15 cellular contexts compared by ENCODE assay signal in genomic region chrX:153763298-153763932, GRCh38. TPM values are rescaled to one million over a fixed set of nuclear protein-coding genes. Genes with fewer than 3 reads are reported as not detected.
A peak's percentile ranks its signal among the peaks of the same experiment; 100 is the strongest.
DNase-seq lines count a peak whose midpoint lies in the region; ATAC-seq, FAIRE-seq and TF ChIP-seq lines count a peak whose summit lies in the region.
"Had no signal": no experiment of that assay in that cellular context is flagged by ENCODE, and none has a peak within 500 bp of the region (broad histone marks: within the 10 kb centered on the region; RNA-seq: fewer than 3 reads in every experiment).

No MANE protein-coding gene starts in this region.

- no peaks in the 10 kb centered on the region for H3K9me3 ChIP-seq in small intestine (ENCODE audit: control insufficient read depth, low read depth)
- H3K9me3 ChIP-seq: heart right ventricle, SJCRH30 had no signal

- DNase-seq in activated CD8-positive, alpha-beta memory T cell treated with anti-CD3 and anti-CD28 coated beads, Interleukin-2, amount 50 U/mL, for 4 hours = peak; percentile 14
- no peak for DNase-seq in activated CD8-positive, alpha-beta memory T cell treated with anti-CD3 and anti-CD28 coated beads, Interleukin-2, amount 10 ng/mL, durations not matched to agents 7 days and 5 days
- DNase-seq in HFFc6 (no peak), small intestine (no peak), NCI-H1092 treated with DMSO at 0.1 percent for 48 hours (lab: John Stamatoyannopoulos, UW) (no peak)
- no peak for DNase-seq in effector memory CD8-positive, alpha-beta T cell
- DNase-seq in naive thymus-derived CD8-positive, alpha-beta T cell = no peak

- no peak for TF ChIP-seq CTCF in HFFc6 (IDR thresholded peaks at IDR 0.05)

- no peaks in the 10 kb centered on the region for H3K36me3 Mint-ChIP-seq in activated CD8-positive, alpha-beta memory T cell treated with anti-CD3 and anti-CD28 coated beads, Interleukin-2, amount 10 ng/mL, durations not matched to agents 7 days and 5 days
- no peaks in the 10 kb centered on the region for H3K36me3 Mint-ChIP-seq in HFFc6 (ENCODE audit: low read depth)
- H3K36me3 Mint-ChIP-seq in effector memory CD8-positive, alpha-beta T cell (ENCODE audit: insufficient read depth) = no peaks in the 10 kb centered on the region
- H3K36me3 Mint-ChIP-seq in stimulated activated memory B cell treated with anti-CD40 and anti-IgM and Interleukin-4, amounts not matched to agents 10 μg/mL and 1 μg/mL and 100 μg/mL, for 72 hours = no peaks in the 10 kb centered on the region
- no peaks in the 10 kb centered on the region for H3K36me3 Mint-ChIP-seq in naive thymus-derived CD8-positive, alpha-beta T cell
- H3K36me3 Mint-ChIP-seq: mesothelial cell of epicardium, T-cell had no signal

- no peak overlapping the region for H3K4me3 Mint-ChIP-seq in activated CD8-positive, alpha-beta memory T cell treated with anti-CD3 and anti-CD28 coated beads, Interleukin-2, amount 10 ng/mL, durations not matched to agents 7 days and 5 days
- peak overlapping the region; percentile 87; the same call in 1 of the 2 replicates for H3K4me3 Mint-ChIP-seq in HFFc6
- H3K4me3 Mint-ChIP-seq in effector memory CD8-positive, alpha-beta T cell = no peak overlapping the region
- no peak overlapping the region for H3K4me3 Mint-ChIP-seq in stimulated activated memory B cell treated with anti-CD40 and anti-IgM and Interleukin-4, amounts not matched to agents 10 μg/mL and 1 μg/mL and 100 μg/mL, for 72 hours
- peak overlapping the region in 1 of 10 donors; percentile 58 for H3K4me3 Mint-ChIP-seq in naive thymus-derived CD8-positive, alpha-beta T cell
- H3K4me3 Mint-ChIP-seq: activated CD4-positive, alpha-beta T cell treated with anti-CD3 and anti-CD28 coated beads, Interleukin-2, amount 10 ng/mL, durations not matched to agents 7 days and 5 days; nephron; T-cell had no signal

- H3K27ac ChIP-seq in small intestine (ENCODE audit: low read depth in 1 of 2, low read length in 1 of 2) = no peak overlapping the region
- H3K27ac ChIP-seq: cardiac muscle cell, SJCRH30 had no signal

- H3K9me3 Mint-ChIP-seq in activated CD8-positive, alpha-beta memory T cell treated with anti-CD3 and anti-CD28 coated beads, Interleukin-2, amount 10 ng/mL, durations not matched to agents 7 days and 5 days (ENCODE audit: low read depth) = no peaks in the 10 kb centered on the region
- no peaks in the 10 kb centered on the region for H3K9me3 Mint-ChIP-seq in HFFc6
- H3K9me3 Mint-ChIP-seq in effector memory CD8-positive, alpha-beta T cell = no peaks in the 10 kb centered on the region
- no peaks in the 10 kb centered on the region for H3K9me3 Mint-ChIP-seq in stimulated activated memory B cell treated with anti-CD40 and anti-IgM and Interleukin-4, amounts not matched to agents 10 μg/mL and 1 μg/mL and 100 μg/mL, for 72 hours
- H3K9me3 Mint-ChIP-seq in naive thymus-derived CD8-positive, alpha-beta T cell = no peaks in the 10 kb centered on the region
- H3K9me3 Mint-ChIP-seq: activated CD4-positive, alpha-beta T cell treated with anti-CD3 and anti-CD28 coated beads, Interleukin-2, amount 10 ng/mL, durations not matched to agents 7 days and 5 days; mesothelial cell of epicardium; T-cell had no signal

- H3K4me1 ChIP-seq in small intestine (ENCODE audit: control insufficient read depth in 2 of 2, insufficient read depth in 1 of 2, low read depth in 1 of 2, low read length in 1 of 2) = no peaks in the 10 kb centered on the region

- POLR2A ChIA-PET in naive thymus-derived CD8-positive, alpha-beta T cell (lab: Charles Lee) = no interaction called here

- no peak for ATAC-seq in activated CD8-positive, alpha-beta memory T cell treated with anti-CD3 and anti-CD28 coated beads, Interleukin-2, amount 10 ng/mL, durations not matched to agents 7 days and 5 days
- peak; percentile 22 for ATAC-seq in effector memory CD8-positive, alpha-beta T cell (replicated peaks)
- no peak for ATAC-seq in stimulated activated memory B cell treated with anti-CD40 and anti-IgM and Interleukin-4, amounts not matched to agents 10 μg/mL and 1 μg/mL and 100 μg/mL, for 72 hours
- ATAC-seq in naive thymus-derived CD8-positive, alpha-beta T cell = no peak

- no peak overlapping the region for H3K27ac Mint-ChIP-seq in activated CD8-positive, alpha-beta memory T cell treated with anti-CD3 and anti-CD28 coated beads, Interleukin-2, amount 10 ng/mL, durations not matched to agents 7 days and 5 days
- no peak overlapping the region for H3K27ac Mint-ChIP-seq in HFFc6
- H3K27ac Mint-ChIP-seq in effector memory CD8-positive, alpha-beta T cell = no peak overlapping the region
- peak overlapping the region; percentile 32 for H3K27ac Mint-ChIP-seq in stimulated activated memory B cell treated with anti-CD40 and anti-IgM and Interleukin-4, amounts not matched to agents 10 μg/mL and 1 μg/mL and 100 μg/mL, for 72 hours
- H3K27ac Mint-ChIP-seq in naive thymus-derived CD8-positive, alpha-beta T cell = no peak overlapping the region
- H3K27ac Mint-ChIP-seq: activated CD4-positive, alpha-beta T cell treated with anti-CD3 and anti-CD28 coated beads, Interleukin-2, amount 10 ng/mL, durations not matched to agents 7 days and 5 days; mesothelial cell of epicardium; nephron; T-cell had no signal

- no peaks in the 10 kb centered on the region for H3K27me3 ChIP-seq in small intestine (ENCODE audit: control insufficient read depth in 2 of 2, insufficient read depth in 2 of 2, low read length in 2 of 2)
- H3K27me3 ChIP-seq: cardiac muscle cell, SJCRH30 had no signal

- no peak overlapping the region for H3K4me3 ChIP-seq in small intestine (ENCODE audit: low read depth in 1 of 2, low read length in 2 of 2)
- H3K4me3 ChIP-seq: cardiac muscle cell, SJCRH30 had no signal

- WGBS in small intestine, 3 donors = 70 to 86% (median 74%) methylated on average over 12 to 18 of the region's 18 CpGs

- H3K36me3 ChIP-seq in small intestine (ENCODE audit: control insufficient read depth in 2 of 2, insufficient read depth in 2 of 2, low read length in 2 of 2) = no peaks in the 10 kb centered on the region
- H3K36me3 ChIP-seq: cardiac muscle cell, heart right ventricle, SJCRH30 had no signal

- H3K27me3 Mint-ChIP-seq in activated CD8-positive, alpha-beta memory T cell treated with anti-CD3 and anti-CD28 coated beads, Interleukin-2, amount 10 ng/mL, durations not matched to agents 7 days and 5 days = no peaks in the 10 kb centered on the region
- no peaks in the 10 kb centered on the region for H3K27me3 Mint-ChIP-seq in HFFc6 (ENCODE audit: insufficient read depth)
- no peaks in the 10 kb centered on the region for H3K27me3 Mint-ChIP-seq in effector memory CD8-positive, alpha-beta T cell
- no peaks in the 10 kb centered on the region for H3K27me3 Mint-ChIP-seq in stimulated activated memory B cell treated with anti-CD40 and anti-IgM and Interleukin-4, amounts not matched to agents 10 μg/mL and 1 μg/mL and 100 μg/mL, for 72 hours
- no peaks in the 10 kb centered on the region for H3K27me3 Mint-ChIP-seq in naive thymus-derived CD8-positive, alpha-beta T cell
- H3K27me3 Mint-ChIP-seq: activated CD4-positive, alpha-beta T cell treated with anti-CD3 and anti-CD28 coated beads, Interleukin-2, amount 10 ng/mL, durations not matched to agents 7 days and 5 days had no signal

- FAIRE-seq in small intestine (lab: Jason Lieb, UNC) = no peak

- peaks cover 5% of the 10 kb centered on the region for H3K4me1 Mint-ChIP-seq in activated CD8-positive, alpha-beta memory T cell treated with anti-CD3 and anti-CD28 coated beads, Interleukin-2, amount 10 ng/mL, durations not matched to agents 7 days and 5 days
- H3K4me1 Mint-ChIP-seq in HFFc6 (ENCODE audit: low read depth) = peaks cover 7% of the 10 kb centered on the region; the same call in 1 of the 2 replicates
- H3K4me1 Mint-ChIP-seq in effector memory CD8-positive, alpha-beta T cell (ENCODE audit: low read depth in 2 of 2) = peaks cover 4 to 9% of the 10 kb centered on the region in 2 donors
- peaks cover 24% of the 10 kb centered on the region for H3K4me1 Mint-ChIP-seq in stimulated activated memory B cell treated with anti-CD40 and anti-IgM and Interleukin-4, amounts not matched to agents 10 μg/mL and 1 μg/mL and 100 μg/mL, for 72 hours
- H3K4me1 Mint-ChIP-seq in naive thymus-derived CD8-positive, alpha-beta T cell = peaks cover 8 to 22% (median 19%) of the 10 kb centered on the region in 4 donors

- CTCF ChIA-PET in activated CD8-positive, alpha-beta memory T cell treated with anti-CD3 and anti-CD28 coated beads, Interleukin-2, amount 10 ng/mL, durations not matched to agents 7 days and 5 days (lab: Charles Lee) = interaction anchor here (0.6 to 1.8 kb wide), 13 partner anchors 9 to 207 kb away, joined by 3 to 10 read pairs (median 3); partner anchors contain the start of genes IDH3G, RENBP, SLC6A8 and SSR4

RNA-seq across cellular contexts. Expression of gene PLXNB3, which starts 0.6 kb away (rescaled TPM):
- under 1 TPM; 0.42 to 0.50 TPM for total RNA-seq in activated CD8-positive, alpha-beta memory T cell treated with anti-CD3 and anti-CD28 coated beads, Interleukin-2, amount 10 ng/mL, durations not matched to agents 7 days and 5 days
- 10 to 100 TPM; 13.2 to 33.4 (median 15.8) TPM for total RNA-seq in HFFc6 (2021; fragmentation: NEBNext Ultra II Directional; extraction: Animal tissue kit (Norgen Biotek cat#: 25700))
- 1 to 10 TPM in 1 of 3 donors, under 1 TPM in 1, not detected in 1; 0.54 to 1.6 TPM for polyA plus RNA-seq in small intestine
- under 1 TPM; 0.34 to 0.41 TPM for total RNA-seq in naive thymus-derived CD8-positive, alpha-beta T cell
- polyA plus RNA-seq in naive thymus-derived CD8-positive, alpha-beta T cell = not detected

RNA-seq across cellular contexts. Expression of gene SRPK3, which starts 17.4 kb away (rescaled TPM):
- total RNA-seq in activated CD8-positive, alpha-beta memory T cell treated with anti-CD3 and anti-CD28 coated beads, Interleukin-2, amount 10 ng/mL, durations not matched to agents 7 days and 5 days = not detected
- under 1 TPM; 0.14 to 0.51 (median 0.27) TPM for total RNA-seq in HFFc6 (2021; fragmentation: NEBNext Ultra II Directional; extraction: Animal tissue kit (Norgen Biotek cat#: 25700))
- polyA plus RNA-seq in small intestine = under 1 TPM in 2 of 3 donors, not detected in 1; 0.15 to 0.27 TPM
- total RNA-seq in naive thymus-derived CD8-positive, alpha-beta T cell = not detected
- polyA plus RNA-seq in naive thymus-derived CD8-positive, alpha-beta T cell = not detected
- total RNA-seq: activated CD4-positive, alpha-beta T cell treated with anti-CD3 and anti-CD28 coated beads, Interleukin-2, amount 10 ng/mL, durations not matched to agents 7 days and 5 days; cardiac muscle cell; mesothelial cell of epicardium; T-cell had no signal

RNA-seq across cellular contexts. Expression of gene IDH3G, which starts 30.8 kb away (rescaled TPM):
- total RNA-seq in activated CD8-positive, alpha-beta memory T cell treated with anti-CD3 and anti-CD28 coated beads, Interleukin-2, amount 10 ng/mL, durations not matched to agents 7 days and 5 days = 10 to 100 TPM; 69.4 to 72.0 TPM
- total RNA-seq in HFFc6 (2021; fragmentation: NEBNext Ultra II Directional; extraction: Animal tissue kit (Norgen Biotek cat#: 25700)) = 10 to 100 TPM; 60.2 to 67.1 (median 62.8) TPM
- 100 to 1,000 TPM in 1 of 3 donors, 10 to 100 TPM in 2; 80.0 to 114 (median 91.1) TPM for polyA plus RNA-seq in small intestine
- 10 to 100 TPM; 47.7 to 51.2 TPM for total RNA-seq in naive thymus-derived CD8-positive, alpha-beta T cell
- polyA plus RNA-seq in naive thymus-derived CD8-positive, alpha-beta T cell = 100 to 1,000 TPM in 2 of 3 donors, 10 to 100 TPM in 1; 71.9 to 109 (median 100) TPM

RNA-seq across cellular contexts. Expression of gene SSR4, which starts 31.1 kb away (rescaled TPM):
- 100 to 1,000 TPM; 190 to 191 TPM for total RNA-seq in activated CD8-positive, alpha-beta memory T cell treated with anti-CD3 and anti-CD28 coated beads, Interleukin-2, amount 10 ng/mL, durations not matched to agents 7 days and 5 days
- total RNA-seq in HFFc6 (2021; fragmentation: NEBNext Ultra II Directional; extraction: Animal tissue kit (Norgen Biotek cat#: 25700)) = 100 to 1,000 TPM; 171 to 247 (median 182) TPM
- 100 to 1,000 TPM; 331 to 694 (median 560) TPM for polyA plus RNA-seq in small intestine
- total RNA-seq in naive thymus-derived CD8-positive, alpha-beta T cell = 100 to 1,000 TPM; 120 to 128 TPM
- polyA plus RNA-seq in naive thymus-derived CD8-positive, alpha-beta T cell = 100 to 1,000 TPM; 389 to 522 (median 451) TPM

RNA-seq across cellular contexts. Expression of gene ABCD1, which starts 38.8 kb away (rescaled TPM):
- total RNA-seq in activated CD8-positive, alpha-beta memory T cell treated with anti-CD3 and anti-CD28 coated beads, Interleukin-2, amount 10 ng/mL, durations not matched to agents 7 days and 5 days = 10 to 100 TPM; 10.7 to 18.3 TPM
- total RNA-seq in HFFc6 (2021; fragmentation: NEBNext Ultra II Directional; extraction: Animal tissue kit (Norgen Biotek cat#: 25700)) = 10 to 100 TPM; 12.9 to 18.9 (median 14.5) TPM
- 10 to 100 TPM; 10.1 to 37.3 (median 26.5) TPM for polyA plus RNA-seq in small intestine
- 1 to 10 TPM; 5.8 to 7.3 TPM for total RNA-seq in naive thymus-derived CD8-positive, alpha-beta T cell
- 1 to 10 TPM; 1.1 to 2.1 (median 2.0) TPM for polyA plus RNA-seq in naive thymus-derived CD8-positive, alpha-beta T cell

Comparison
In these comparisons a context has a peak if more than half of its experiments do, and no peak if none do; other contexts are left out.
1. RNA of gene PLXNB3, which starts 0.6 kb away (total RNA-seq): 13.2 to 33.4 TPM in HFFc6; 0.42 to 0.50 TPM in activated CD8-positive, alpha-beta memory T cell treated with anti-CD3 and anti-CD28 coated beads, Interleukin-2, amount 10 ng/mL, durations not matched to agents 7 days and 5 days and 0.34 to 0.41 TPM in naive thymus-derived CD8-positive, alpha-beta T cell; every median in the first group is over 4 times any median in the second.